ENCODE assay signal across 8 cellular contexts in genomic region chr9:22813520-22813919, GRCh38.
DNase-seq lines count a peak whose midpoint lies in the region; ATAC-seq and TF ChIP-seq lines count a peak whose summit lies in the region.

No MANE protein-coding gene starts in this region.

- H3K9me3 Mint-ChIP-seq in nephron progenitor cell, result no peaks in the 10 kb centered on the region
- peaks cover 18% of the 10 kb centered on the region for H3K9me3 Mint-ChIP-seq in CD4-positive, alpha-beta T cell

- no peak overlapping the region for H3K4me3 Mint-ChIP-seq in nephron progenitor cell
- H3K4me3 Mint-ChIP-seq in CD4-positive, alpha-beta T cell, result no peak overlapping the region

- CTCF ChIA-PET in CD4-positive, alpha-beta T cell (lab: Charles Lee), result no interaction called here

- no peak overlapping the region for H3K4me3 ChIP-seq in gastroesophageal sphincter

- intact Hi-C loops in CD4-positive, alpha-beta T cell (cut with DNase I, micrococcal nuclease), result no loop called here

- no peaks in the 10 kb centered on the region for H3K9me3 ChIP-seq in CD4-positive, alpha-beta T cell (ENCODE audit: control insufficient read depth, low read length)
- no peaks in the 10 kb centered on the region for H3K9me3 ChIP-seq in gastroesophageal sphincter

- H3K27me3 Mint-ChIP-seq in nephron progenitor cell (ENCODE audit: low read depth, poor library complexity), result peaks cover 3% of the 10 kb centered on the region
- H3K27me3 Mint-ChIP-seq in CD4-positive, alpha-beta T cell, result no peaks in the 10 kb centered on the region

- no peaks in the 10 kb centered on the region for H3K4me1 Mint-ChIP-seq in nephron progenitor cell
- no peaks in the 10 kb centered on the region for H3K4me1 Mint-ChIP-seq in CD4-positive, alpha-beta T cell (ENCODE audit: low read depth)

- no peaks in the 10 kb centered on the region for H3K36me3 Mint-ChIP-seq in nephron progenitor cell (ENCODE audit: low read depth)
- no peaks in the 10 kb centered on the region for H3K36me3 Mint-ChIP-seq in CD4-positive, alpha-beta T cell (ENCODE audit: low read depth)

- POLR2A ChIA-PET in CD4-positive, alpha-beta T cell (lab: Charles Lee), result no interaction called here

- no peaks in the 10 kb centered on the region for H3K36me3 ChIP-seq in gastroesophageal sphincter

- no peak for TF ChIP-seq POLR2A in gastroesophageal sphincter (IDR thresholded peaks at IDR 0.05)

- H3K27ac Mint-ChIP-seq in nephron progenitor cell, result no peak overlapping the region
- H3K27ac Mint-ChIP-seq in CD4-positive, alpha-beta T cell, result no peak overlapping the region

- TF ChIP-seq EP300 in gastroesophageal sphincter (IDR thresholded peaks at IDR 0.05), result no peak

- no peaks in the 10 kb centered on the region for H3K27me3 ChIP-seq in CD4-positive, alpha-beta T cell (ENCODE audit: control insufficient read depth, insufficient read depth, low read length)
- no peaks in the 10 kb centered on the region for H3K27me3 ChIP-seq in gastroesophageal sphincter

- H3K4me1 ChIP-seq in gastroesophageal sphincter, result no peaks in the 10 kb centered on the region

- H3K27ac ChIP-seq in CD4-positive, alpha-beta T cell (ENCODE audit: low read depth, low read length), result no peak overlapping the region
- no peak overlapping the region for H3K27ac ChIP-seq in gastroesophageal sphincter

- WGBS in gastroesophageal sphincter (ENCODE audit: low coverage in 1 of 2), 2 donors, result 76 to 80% methylated on average over 2 of the region's 2 CpGs

- DNase-seq in GM10266 (ENCODE audit: extremely low spot score) (no peak), NCI-H1694 treated with DMSO at 0.1 percent for 48 hours (lab: John Stamatoyannopoulos, UW) (peak; percentile 54), cerebellar cortex (ENCODE audit: low spot score) (peak; percentile 39), nephron progenitor cell (no peak), dermis blood vessel endothelial cell (no peak)
- no peak for DNase-seq in CD4-positive, alpha-beta T cell
- no peak for DNase-seq in activated CD4-positive, alpha-beta T cell treated with anti-CD3 and anti-CD28 coated beads for 4 hours

- no peak for ATAC-seq in CD4-positive, alpha-beta T cell (ENCODE audit: poor library complexity)
- ATAC-seq in gastroesophageal sphincter, result no peak

- peak; percentile 11 for TF ChIP-seq CTCF in GM10266 (IDR thresholded peaks at IDR 0.05; ENCODE audit: control insufficient read depth, insufficient read depth, low read depth, missing control alignments)
- TF ChIP-seq CTCF in nephron progenitor cell (IDR thresholded peaks at IDR 0.05), result peak; percentile 22
- no peak for TF ChIP-seq CTCF in CD4-positive, alpha-beta T cell (IDR thresholded peaks at IDR 0.05)
- no peak for TF ChIP-seq CTCF in gastroesophageal sphincter (IDR thresholded peaks at IDR 0.05)

Comparison
In these comparisons a context has a peak if more than half of its experiments do, and no peak if none do; other contexts are left out.
1. DNase-seq: peak in NCI-H1694 treated with DMSO at 0.1 percent for 48 hours (single experiment) and cerebellar cortex (single experiment); none in GM10266 (single experiment), nephron progenitor cell (single experiment), CD4-positive, alpha-beta T cell (0 of 10), dermis blood vessel endothelial cell (single experiment) and activated CD4-positive, alpha-beta T cell treated with anti-CD3 and anti-CD28 coated beads for 4 hours (0 of 2).
2. CTCF ChIP-seq: peak in GM10266 (single experiment) and nephron progenitor cell (single experiment); none in CD4-positive, alpha-beta T cell (single experiment) and gastroesophageal sphincter (0 of 4).